In genomic region chr4:81214518-81215218, GRCh38 we compare ENCODE assay signal across 8 cellular contexts. TPM values are rescaled to one million over a fixed set of nuclear protein-coding genes. Genes with fewer than 3 reads are reported as not detected.
DNase-seq lines count a peak whose midpoint lies in the region; ATAC-seq, FAIRE-seq and TF ChIP-seq lines count a peak whose summit lies in the region.

No MANE protein-coding gene starts in this region.

- CTCF ChIA-PET in activated naive CD4-positive, alpha-beta T cell treated with anti-CD3 and anti-CD28 coated beads, Interleukin-2, amount 10 ng/mL, durations not matched to agents 7 days and 5 days (lab: Charles Lee), result interaction anchor here (0.7 kb wide), 1 partner anchor 94 kb away, joined by 3 read pairs; no protein-coding TSS in a partner anchor

- peak overlapping the region; percentile 36 for H3K27ac ChIP-seq in suprapubic skin

- TF ChIP-seq POLR2A in suprapubic skin (IDR thresholded peaks at IDR 0.05), result no peak

- peak overlapping the region; percentile 44 for H3K4me3 ChIP-seq in astrocyte of the spinal cord (ENCODE audit: low read depth, low read length)
- H3K4me3 ChIP-seq in kidney epithelial cell (ENCODE audit: low read depth, low read length), result peak overlapping the region; percentile 41
- peak overlapping the region; percentile 60 for H3K4me3 ChIP-seq in suprapubic skin

- no peaks in the 10 kb centered on the region for H3K36me3 Mint-ChIP-seq in activated naive CD4-positive, alpha-beta T cell treated with anti-CD3 and anti-CD28 coated beads, Interleukin-2, amount 10 ng/mL, durations not matched to agents 7 days and 5 days

- H3K36me3 ChIP-seq in kidney epithelial cell (ENCODE audit: control insufficient read depth, insufficient read depth, low read length) (no peaks in the 10 kb centered on the region), suprapubic skin (no peaks in the 10 kb centered on the region)

- ATAC-seq in GM21447 (IDR thresholded peaks at IDR 0.05; ENCODE audit: unreplicated experiment) (no peak), HG02642 (IDR thresholded peaks at IDR 0.05; ENCODE audit: poor library complexity, unreplicated experiment) (no peak)

- H3K4me3 Mint-ChIP-seq in activated naive CD4-positive, alpha-beta T cell treated with anti-CD3 and anti-CD28 coated beads, Interleukin-2, amount 10 ng/mL, durations not matched to agents 7 days and 5 days, result peak overlapping the region; percentile 45

- H3K27me3 ChIP-seq in kidney epithelial cell (ENCODE audit: control insufficient read depth, insufficient read depth, low read length) (peaks cover 16% of the 10 kb centered on the region), suprapubic skin (peaks cover 49% of the 10 kb centered on the region)

- no peak for TF ChIP-seq EP300 in suprapubic skin (IDR thresholded peaks at IDR 0.05)

- TF ChIP-seq CTCF in astrocyte of the spinal cord (IDR thresholded peaks at IDR 0.05; ENCODE audit: low read depth, low read length) (no peak), kidney epithelial cell (IDR thresholded peaks at IDR 0.05; ENCODE audit: insufficient read depth, low read length, poor library complexity, severe bottlenecking) (no peak), suprapubic skin (IDR thresholded peaks at IDR 0.05) (no peak), D721Med (IDR thresholded peaks at IDR 0.05; ENCODE audit: insufficient read depth, missing control alignments) (no peak)

- WGBS in suprapubic skin, result 1% methylated on average over 49 of the region's 74 CpGs

- H3K9me3 Mint-ChIP-seq in activated naive CD4-positive, alpha-beta T cell treated with anti-CD3 and anti-CD28 coated beads, Interleukin-2, amount 10 ng/mL, durations not matched to agents 7 days and 5 days, result no peaks in the 10 kb centered on the region

- FAIRE-seq in D721Med (lab: Jason Lieb, UNC), result no peak

- H3K4me1 ChIP-seq in suprapubic skin, result peaks cover 17% of the 10 kb centered on the region

- H3K9me3 ChIP-seq in suprapubic skin, result no peaks in the 10 kb centered on the region

- peaks cover 8% of the 10 kb centered on the region for H3K4me1 Mint-ChIP-seq in activated naive CD4-positive, alpha-beta T cell treated with anti-CD3 and anti-CD28 coated beads, Interleukin-2, amount 10 ng/mL, durations not matched to agents 7 days and 5 days

- no peak for DNase-seq in activated naive CD4-positive, alpha-beta T cell treated with anti-CD3 and anti-CD28 coated beads, Interleukin-2, amount 10 ng/mL, durations not matched to agents 7 days and 5 days
- DNase-seq in activated naive CD4-positive, alpha-beta T cell treated with anti-CD3 and anti-CD28 coated beads, Interleukin-2, amount 50 U/mL, for 16 hours, result no peak
- DNase-seq in astrocyte of the spinal cord (ENCODE audit: low read depth, low spot score) (peak; percentile 31), kidney epithelial cell (ENCODE audit: low read depth) (no peak), suprapubic skin (ENCODE audit: low spot score in 2 of 2) (no peak), D721Med (ENCODE audit: insufficient read length, low spot score) (no peak)

- H3K27ac Mint-ChIP-seq in activated naive CD4-positive, alpha-beta T cell treated with anti-CD3 and anti-CD28 coated beads, Interleukin-2, amount 10 ng/mL, durations not matched to agents 7 days and 5 days, result no peak overlapping the region

- in situ Hi-C loops in astrocyte of the spinal cord (cut with HindIII; ENCODE audit: low sequenced_read_pairs), result no loop called here

- H3K27me3 Mint-ChIP-seq in activated naive CD4-positive, alpha-beta T cell treated with anti-CD3 and anti-CD28 coated beads, Interleukin-2, amount 10 ng/mL, durations not matched to agents 7 days and 5 days, result peaks cover 14% of the 10 kb centered on the region

RNA-seq across cellular contexts. Expression of gene PRKG2, which starts 0.4 kb away (rescaled TPM):
- 2.3 and 4.8 TPM in 2 replicates for total RNA-seq in kidney epithelial cell
- 1 to 10 TPM in 3 of 4 donors, under 1 TPM in 1; 0.79 to 2.5 (median 1.7) TPM for total RNA-seq in suprapubic skin
